In genomic region chr2:235235977-235236767, GRCh38 we compare ENCODE assay signal across 2 cellular contexts.
TF ChIP-seq lines count a peak whose summit lies in the region.

No MANE protein-coding gene starts in this region.

TF ChIP-seq in HepG2, 621 proteins besides CTCF, POLR2A, EP300 and RAD21:
- no peak for TF ChIP-seq FOXJ3 (CRISPR knock-in tag; IDR thresholded peaks at IDR 0.05; ENCODE audit: borderline replicate concordance)
- TF ChIP-seq ZNF264 (CRISPR knock-in tag; IDR thresholded peaks at IDR 0.05), result no peak
- peak; percentile 99 for TF ChIP-seq MAFF (IDR thresholded peaks at IDR 0.05; ENCODE audit: low read depth, low read length)
- no peak for TF ChIP-seq IRF2 (CRISPR knock-in tag; IDR thresholded peaks at IDR 0.05)
- TF ChIP-seq MAFK (conservative IDR thresholded peaks at IDR 0.05 in 1 of 2, IDR thresholded peaks at IDR 0.05 in 1 of 2; ENCODE audit: low read length in 2 of 2), result peak; percentile 99
- no peak for TF ChIP-seq ZNF556 (CRISPR knock-in tag; IDR thresholded peaks at IDR 0.05; ENCODE audit: borderline replicate concordance)
- TF ChIP-seq ZNF609 (CRISPR knock-in tag; IDR thresholded peaks at IDR 0.05; ENCODE audit: borderline replicate concordance), result no peak
- no peak for TF ChIP-seq KLF13 (CRISPR knock-in tag; IDR thresholded peaks at IDR 0.05)
- 0 out of 2 replicates have a peak, but pooled peaks have one; percentile 40 for TF ChIP-seq MAFG (CRISPR knock-in tag; IDR thresholded peaks at IDR 0.05)
- peak; percentile 51; the same call in 1 of the 2 replicates for TF ChIP-seq ZNF629 (CRISPR knock-in tag; conservative IDR thresholded peaks at IDR 0.05)
- TF ChIP-seq ZNF572 (CRISPR knock-in tag; IDR thresholded peaks at IDR 0.05), result no peak
- TF ChIP-seq UBTF (CRISPR knock-in tag; IDR thresholded peaks at IDR 0.05), result no peak
- TF ChIP-seq ISX (CRISPR knock-in tag; conservative IDR thresholded peaks at IDR 0.05), result no peak
- no peak for TF ChIP-seq ZNF563 (CRISPR knock-in tag; IDR thresholded peaks at IDR 0.05)
- TF ChIP-seq ZNF883 (CRISPR knock-in tag; IDR thresholded peaks at IDR 0.05; ENCODE audit: not compliant biosample characterization), result no peak
- TF ChIP-seq ZSCAN30 (CRISPR knock-in tag; IDR thresholded peaks at IDR 0.05), result no peak
TF ChIP-seq in HepG2: peak in this region for 4.

TF ChIP-seq in endothelial cell of umbilical vein, 7 proteins besides CTCF, POLR2A, EP300 and RAD21:
- TF ChIP-seq FOS (IDR thresholded peaks at IDR 0.05; ENCODE audit: borderline replicate concordance, insufficient read depth, low read length) (peak; percentile 59), MYC (IDR thresholded peaks at IDR 0.05; ENCODE audit: low read depth, low read length) (no peak), GATA2 (IDR thresholded peaks at IDR 0.05; ENCODE audit: insufficient read depth, insufficient read length, low read depth, low read length) (no peak), JUN (IDR thresholded peaks at IDR 0.05; ENCODE audit: borderline replicate concordance, insufficient read depth, insufficient read length, low read depth) (peak; percentile 88)
